In genomic region chr2:71804251-71804650, GRCh38 we compare ENCODE assay signal across 20 cellular contexts.
DNase-seq lines count a peak whose midpoint lies in the region; ATAC-seq and TF ChIP-seq lines count a peak whose summit lies in the region.
"Had no signal": no experiment of that assay in that cellular context is flagged by ENCODE, and none has a peak within 500 bp of the region (broad histone marks: within the 10 kb centered on the region; RNA-seq: fewer than 3 reads in every experiment).

No MANE protein-coding gene starts in this region.

- 0 out of 2 replicates have a peak, but pooled peaks have one; percentile 45 for ATAC-seq in HCT116
- ATAC-seq: heart right ventricle had no signal

- intact Hi-C loops in HCT116 (cut with micrococcal nuclease) = loop anchor here (5.0 kb wide), 1 partner anchor 118 kb away; no protein-coding TSS in a partner anchor

- no peak overlapping the region for H3K27ac Mint-ChIP-seq in type B pancreatic cell
- no peak overlapping the region for H3K27ac Mint-ChIP-seq in T-helper 2 cell treated with Interferon-gamma antibody and Interleukin-4, amounts not matched to agents 5 μg/mL and 100 μg/mL, for 36 hours
- H3K27ac Mint-ChIP-seq: activated naive CD4-positive, alpha-beta T cell treated with anti-CD3 and anti-CD28 coated beads, Interleukin-2, amount 50 U/mL, for 24 hours; CD4-positive, CD25-positive, alpha-beta regulatory T cell had no signal

- H3K27ac ChIP-seq in HCT116 (ENCODE audit: low read depth, low read length) = no peak overlapping the region
- no peak overlapping the region for H3K27ac ChIP-seq in smooth muscle cell (ENCODE audit: low read depth)
- H3K27ac ChIP-seq: esophagus squamous epithelium, heart right ventricle, parathyroid adenoma had no signal

- H3K79me2 ChIP-seq in HCT116 (ENCODE audit: insufficient read depth, low read length) = no peaks in the 10 kb centered on the region
- no peaks in the 10 kb centered on the region for H3K79me2 ChIP-seq in smooth muscle cell (ENCODE audit: low read depth)
- H3K79me2 ChIP-seq: parathyroid adenoma had no signal

- peaks cover 23% of the 10 kb centered on the region for H3K4me1 Mint-ChIP-seq in type B pancreatic cell (ENCODE audit: unreplicated experiment)
- H3K4me1 Mint-ChIP-seq in T-helper 2 cell treated with Interferon-gamma antibody and Interleukin-4, amounts not matched to agents 5 μg/mL and 100 μg/mL, for 36 hours (ENCODE audit: low read depth) = no peaks in the 10 kb centered on the region
- H3K4me1 Mint-ChIP-seq: activated naive CD4-positive, alpha-beta T cell treated with anti-CD3 and anti-CD28 coated beads, Interleukin-2, amount 50 U/mL, for 24 hours; CD4-positive, CD25-positive, alpha-beta regulatory T cell had no signal

- no peak for TF ChIP-seq POLR2A in HCT116 (IDR thresholded peaks at IDR 0.05; ENCODE audit: borderline replicate concordance, extremely low read depth, insufficient read depth, insufficient read length)

- H2AFZ ChIP-seq in HCT116 (ENCODE audit: low read depth, low read length, poor library complexity, severe bottlenecking) (no peak overlapping the region), smooth muscle cell (ENCODE audit: low read depth) (no peak overlapping the region)
- H2AFZ ChIP-seq: parathyroid adenoma had no signal

- peaks cover 4% of the 10 kb centered on the region for H3K27me3 Mint-ChIP-seq in type B pancreatic cell
- H3K27me3 Mint-ChIP-seq in T-helper 2 cell treated with Interferon-gamma antibody and Interleukin-4, amounts not matched to agents 5 μg/mL and 100 μg/mL, for 36 hours (ENCODE audit: low read depth) = no peaks in the 10 kb centered on the region
- H3K27me3 Mint-ChIP-seq: activated naive CD4-positive, alpha-beta T cell treated with anti-CD3 and anti-CD28 coated beads, Interleukin-2, amount 50 U/mL, for 24 hours; CD4-positive, CD25-positive, alpha-beta regulatory T cell had no signal

- H3K9me3 ChIP-seq in HCT116 (ENCODE audit: control insufficient read depth in 1 of 2, insufficient read depth in 1 of 2, low read depth in 1 of 2, low read length in 2 of 2) (no peaks in the 10 kb centered on the region), smooth muscle cell (replicated peaks; ENCODE audit: low read depth) (no peaks in the 10 kb centered on the region)
- H3K9me3 ChIP-seq: esophagus squamous epithelium, heart right ventricle had no signal

- no peaks in the 10 kb centered on the region for H3K9me3 Mint-ChIP-seq in type B pancreatic cell
- no peaks in the 10 kb centered on the region for H3K9me3 Mint-ChIP-seq in T-helper 2 cell treated with Interferon-gamma antibody and Interleukin-4, amounts not matched to agents 5 μg/mL and 100 μg/mL, for 36 hours
- H3K9me3 Mint-ChIP-seq: activated naive CD4-positive, alpha-beta T cell treated with anti-CD3 and anti-CD28 coated beads, Interleukin-2, amount 50 U/mL, for 24 hours had no signal

- no peak overlapping the region for H3K9ac ChIP-seq in HCT116 (ENCODE audit: low read length)
- no peak overlapping the region for H3K9ac ChIP-seq in smooth muscle cell (ENCODE audit: low read depth)
- H3K9ac ChIP-seq: parathyroid adenoma had no signal

- no peaks in the 10 kb centered on the region for H3K4me1 ChIP-seq in HCT116 (ENCODE audit: control insufficient read depth in 1 of 2, insufficient read depth in 2 of 2, low read length in 2 of 2)
- no peaks in the 10 kb centered on the region for H3K4me1 ChIP-seq in smooth muscle cell (ENCODE audit: low read depth)
- H3K4me1 ChIP-seq: parathyroid adenoma had no signal

- H4K20me1 ChIP-seq in HCT116 (ENCODE audit: insufficient read depth) (no peaks in the 10 kb centered on the region), smooth muscle cell (ENCODE audit: low read depth) (no peaks in the 10 kb centered on the region)

- no peaks in the 10 kb centered on the region for H3K9me2 ChIP-seq in HCT116 (ENCODE audit: insufficient read depth)

- TF ChIP-seq CTCF in HCT116 (IDR thresholded peaks at IDR 0.05 in 2 of 3, conservative IDR thresholded peaks at IDR 0.05 in 1 of 3; ENCODE audit: borderline replicate concordance in 1 of 3, insufficient read depth in 1 of 3, low read depth in 2 of 3, low read length in 2 of 3) (0 out of 6 replicates have a peak, but pooled peaks of 1 of the 3 experiments have one; percentile 5), cardiac fibroblast (IDR thresholded peaks at IDR 0.05; ENCODE audit: low read depth, low read length) (peak; percentile 17), fibroblast of villous mesenchyme (IDR thresholded peaks at IDR 0.05; ENCODE audit: insufficient read depth, low read depth, low read length) (peak; percentile 18), type B pancreatic cell (conservative IDR thresholded peaks at IDR 0.05) (peak; percentile 25), smooth muscle cell (IDR thresholded peaks at IDR 0.05; ENCODE audit: borderline replicate concordance, insufficient read depth, poor library complexity, severe bottlenecking) (no peak)

- CTCF ChIA-PET in HCT116 (lab: Charles Lee) = interaction anchor here (1.1 to 3.0 kb wide), 2 partner anchors 120 to 346 kb away, joined by 3 to 13 read pairs; no protein-coding TSS in a partner anchor

- no peaks in the 10 kb centered on the region for H3F3A ChIP-seq in smooth muscle cell (ENCODE audit: low read depth)

- RAD21 ChIA-PET in HCT116 (lab: Charles Lee; ENCODE audit: low non-redundant PET in 1 of 2, low total read pairs in 2 of 2, uncharacterized antibody in 2 of 2, unreplicated experiment in 2 of 2) = interaction anchor here in 1 of 2 experiments (1.4 kb wide), 1 partner anchor 346 kb away, joined by 5 read pairs; no protein-coding TSS in a partner anchor

- H3K36me3 ChIP-seq in HCT116 (ENCODE audit: control insufficient read depth in 1 of 2, insufficient read depth in 2 of 2, low read length in 2 of 2) (no peaks in the 10 kb centered on the region), smooth muscle cell (ENCODE audit: low read depth) (no peaks in the 10 kb centered on the region)
- H3K36me3 ChIP-seq: esophagus squamous epithelium, heart right ventricle had no signal

- H3K4me2 ChIP-seq in HCT116 (ENCODE audit: low read length) (no peak overlapping the region), smooth muscle cell (no peak overlapping the region)

- no TSS peak for BruUV-seq in HCT116 (replicated peaks; lab: Mats Ljungman, UMichigan)

- no peak overlapping the region for H3K4me3 Mint-ChIP-seq in type B pancreatic cell
- no peak overlapping the region for H3K4me3 Mint-ChIP-seq in T-helper 2 cell treated with Interferon-gamma antibody and Interleukin-4, amounts not matched to agents 5 μg/mL and 100 μg/mL, for 36 hours
- H3K4me3 Mint-ChIP-seq: activated naive CD4-positive, alpha-beta T cell treated with anti-CD3 and anti-CD28 coated beads, Interleukin-2, amount 50 U/mL, for 24 hours; CD4-positive, CD25-positive, alpha-beta regulatory T cell had no signal

- H3K27me3 ChIP-seq in HCT116 (ENCODE audit: insufficient read depth, low read length) (0 out of 2 replicates have a peak, but pooled peaks cover 5% of the 10 kb centered on the region), smooth muscle cell (ENCODE audit: low read depth) (peaks cover 31% of the 10 kb centered on the region)
- H3K27me3 ChIP-seq: esophagus squamous epithelium, heart right ventricle had no signal

- no peaks in the 10 kb centered on the region for H3K36me3 Mint-ChIP-seq in type B pancreatic cell
- no peaks in the 10 kb centered on the region for H3K36me3 Mint-ChIP-seq in T-helper 2 cell treated with Interferon-gamma antibody and Interleukin-4, amounts not matched to agents 5 μg/mL and 100 μg/mL, for 36 hours (ENCODE audit: low read depth)
- H3K36me3 Mint-ChIP-seq: activated naive CD4-positive, alpha-beta T cell treated with anti-CD3 and anti-CD28 coated beads, Interleukin-2, amount 50 U/mL, for 24 hours; CD4-positive, CD25-positive, alpha-beta regulatory T cell had no signal

- no peak for DNase-seq in HCT116 (ENCODE audit: low read depth, low spot score)
- DNase-seq in cardiac fibroblast (ENCODE audit: low read depth in 2 of 2) = peak in 1 of 2 donors; percentile 23
- peak; percentile 29 for DNase-seq in fibroblast of villous mesenchyme (ENCODE audit: low read depth)
- peak; percentile 10 for DNase-seq in type B pancreatic cell (ENCODE audit: extremely low spot score, unreplicated experiment)
- no peak for DNase-seq in T-helper 2 cell treated with Interferon-gamma antibody and Interleukin-4, amounts not matched to agents 5 μg/mL and 100 μg/mL, for 36 hours (ENCODE audit: low spot score)
- DNase-seq in KG1 (lab: John Stamatoyannopoulos, UW) = no peak
- no peak for DNase-seq in smooth muscle cell (lab: John Stamatoyannopoulos, UW; ENCODE audit: unreplicated experiment)
- DNase-seq: activated CD4-positive, alpha-beta T cell treated with anti-CD3 and anti-CD28 coated beads, Interleukin-2, amount 50 U/mL, for 48 hours; activated T-cell treated with anti-CD3 and anti-CD28 coated beads, Interleukin-2, amount 50 U/mL, for 1 hour; CD4-positive, CD25-positive, alpha-beta regulatory T cell; DMS153; esophagus squamous epithelium; heart right ventricle; MM.1S; NCI-H187 treated with DMSO at 0.1 percent for 48 hours; NCI-H345; stimulated activated CD4-positive, alpha-beta T cell treated with anti-CD3 and anti-CD28 coated beads, Interleukin-2, amount 100 ng/mL, for 48 hours had no signal

- TF ChIP-seq RAD21 in HCT116 (IDR thresholded peaks at IDR 0.05; ENCODE audit: low read depth) = peak; percentile 14; the same call in 1 of the 2 replicates

- WGBS in smooth muscle cell (ENCODE audit: low lambda C conversion rate) = 44% methylated on average over 3 of the region's 3 CpGs

- H3K4me3 ChIP-seq in HCT116 (replicated peaks in 1 of 2; ENCODE audit: low read depth in 1 of 2, low read length in 2 of 2) (no peak overlapping the region), cardiac fibroblast (replicated peaks in 1 of 2; ENCODE audit: low read depth in 2 of 2, low read length in 2 of 2) (no peak overlapping the region), fibroblast of villous mesenchyme (ENCODE audit: low read depth, low read length) (no peak overlapping the region), smooth muscle cell (no peak overlapping the region)
- H3K4me3 ChIP-seq: esophagus squamous epithelium, heart right ventricle, lung had no signal

- POLR2A ChIA-PET in HCT116 (lab: Charles Lee) = no interaction called here

TF ChIP-seq in HCT116, 20 proteins besides CTCF, POLR2A, EP300 and RAD21 (continues in another document):
- TF ChIP-seq EGR1 (IDR thresholded peaks at IDR 0.05; ENCODE audit: low read depth) (no peak), ZNF274 (IDR thresholded peaks at IDR 0.05; ENCODE audit: low read depth, low read length) (no peak), POLR2AphosphoS5 (IDR thresholded peaks at IDR 0.05; ENCODE audit: low read depth, low read length) (no peak)

Comparison
In these comparisons a context has a peak if more than half of its experiments do, and no peak if none do; other contexts are left out.
1. DNase-seq: peak in fibroblast of villous mesenchyme (single experiment) and type B pancreatic cell (single experiment); none in HCT116 (single experiment), T-helper 2 cell treated with Interferon-gamma antibody and Interleukin-4, amounts not matched to agents 5 μg/mL and 100 μg/mL, for 36 hours (single experiment), KG1 (single experiment) and smooth muscle cell (single experiment).